8 cellular contexts compared by ENCODE assay signal in genomic region chr17:42387221-42387657, GRCh38. TPM values are rescaled to one million over a fixed set of nuclear protein-coding genes. Genes with fewer than 3 reads are reported as not detected.
DNase-seq lines count a peak whose midpoint lies in the region; ATAC-seq and TF ChIP-seq lines count a peak whose summit lies in the region.

No MANE protein-coding gene starts in this region.

- H3K27ac Mint-ChIP-seq in CD14-positive monocyte (peak overlapping the region; percentile 98 to 100 (median 100)), activated B cell treated with CpG ODN at 0.5 μM for 24 hours (peak overlapping the region; percentile 77)

- H3K27me3 ChIP-seq in KMS-11 (ENCODE audit: insufficient read depth, low read depth) (no peaks in the 10 kb centered on the region), gastroesophageal sphincter (no peaks in the 10 kb centered on the region)

- intact Hi-C loops in CD14-positive monocyte (cut with micrococcal nuclease) (loop anchor here in 1 of 2 donors (5.0 kb wide), 2 partner anchors 50 to 70 kb away; partner anchors contain the start of gene ATP6V0A1), activated B cell treated with CpG ODN at 0.5 μM for 24 hours (cut with micrococcal nuclease) (loop anchor here (5.0 to 10.0 kb wide), 3 partner anchors 65 to 602 kb away; partner anchors contain the start of genes JUP and KCNH4)

- WGBS in gastroesophageal sphincter (ENCODE audit: low coverage in 1 of 2), 2 donors = 0% methylated on average over 4 to 7 of the region's 7 CpGs

- H3K4me1 Mint-ChIP-seq in CD14-positive monocyte = peaks cover 46% of the 10 kb centered on the region
- H3K4me1 Mint-ChIP-seq in activated B cell treated with CpG ODN at 0.5 μM for 24 hours = peaks cover 50% of the 10 kb centered on the region

- TF ChIP-seq POLR2A in gastroesophageal sphincter (IDR thresholded peaks at IDR 0.05) = no peak

- H3K4me2 ChIP-seq in KMS-11 = peak overlapping the region; percentile 96

- ATAC-seq in activated B cell treated with CpG ODN at 0.5 μM for 24 hours (ENCODE audit: low read depth) = no peak
- ATAC-seq in gastroesophageal sphincter = no peak
- ATAC-seq in HG03097 (IDR thresholded peaks at IDR 0.05; ENCODE audit: low FRiP score, unreplicated experiment) = no peak

- H3K27me3 Mint-ChIP-seq in CD14-positive monocyte (ENCODE audit: low read depth in 3 of 3) (peaks cover 0 to 2% (median 2%) of the 10 kb centered on the region in 3 donors), activated B cell treated with CpG ODN at 0.5 μM for 24 hours (no peaks in the 10 kb centered on the region)

- H3K36me3 ChIP-seq in KMS-11 (ENCODE audit: insufficient read depth) (no peaks in the 10 kb centered on the region), gastroesophageal sphincter (no peaks in the 10 kb centered on the region)

- peak overlapping the region; percentile 26 for H3K4me3 ChIP-seq in KMS-11 (IDR thresholded peaks at IDR 0.05; ENCODE audit: insufficient read depth, low read depth, low read length)
- peak overlapping the region; percentile 77 to 85 for H3K4me3 ChIP-seq in gastroesophageal sphincter

- H3K9me3 Mint-ChIP-seq in CD14-positive monocyte (no peaks in the 10 kb centered on the region), activated B cell treated with CpG ODN at 0.5 μM for 24 hours (no peaks in the 10 kb centered on the region)

- H3K4me3 Mint-ChIP-seq in CD14-positive monocyte (peak overlapping the region; percentile 97 to 98), activated B cell treated with CpG ODN at 0.5 μM for 24 hours (peak overlapping the region; percentile 97)

- TF ChIP-seq CTCF in CD14-positive monocyte (IDR thresholded peaks at IDR 0.05) (no peak), KMS-11 (conservative IDR thresholded peaks at IDR 0.05; ENCODE audit: low read depth, low read length) (no peak), activated B cell treated with CpG ODN at 0.5 μM for 24 hours (IDR thresholded peaks at IDR 0.05) (no peak), gastroesophageal sphincter (IDR thresholded peaks at IDR 0.05) (no peak)

- CTCF ChIA-PET in activated B cell treated with CpG ODN at 0.5 μM for 24 hours (lab: Charles Lee) = no interaction called here

- H3K36me3 Mint-ChIP-seq in CD14-positive monocyte (peaks cover 2 to 7% of the 10 kb centered on the region in 2 donors), activated B cell treated with CpG ODN at 0.5 μM for 24 hours (ENCODE audit: low read depth) (peaks cover 23% of the 10 kb centered on the region)

- DNase-seq in CD14-positive monocyte (ENCODE audit: low spot score) = no peak
- DNase-seq in activated B cell treated with CpG ODN at 0.5 μM for 24 hours = no peak
- DNase-seq in renal cortical epithelial cell (ENCODE audit: low read depth) = peak; percentile 75
- DNase-seq in activated gamma-delta T cell treated with Interleukin-2 at 50 U/mL for 16 hours = no peak
- no peak for DNase-seq in GOT3 (lab: John Stamatoyannopoulos, UW)

- no peaks in the 10 kb centered on the region for H4K20me1 ChIP-seq in KMS-11 (ENCODE audit: insufficient read depth)

- no peaks in the 10 kb centered on the region for H3K9me3 ChIP-seq in gastroesophageal sphincter

- TF ChIP-seq EP300 in gastroesophageal sphincter (IDR thresholded peaks at IDR 0.05) = no peak

- H2AFZ ChIP-seq in KMS-11 (ENCODE audit: low read depth) = peak overlapping the region; percentile 70; the same call in 1 of the 2 replicates

- peak overlapping the region; percentile 66; the same call in 1 of the 2 replicates for H3K9ac ChIP-seq in KMS-11

- POLR2A ChIA-PET in activated B cell treated with CpG ODN at 0.5 μM for 24 hours (lab: Charles Lee) = interaction anchor here (0.8 to 3.2 kb wide), 4 partner anchors 11 to 99 kb away, joined by 3 to 102 read pairs (median 13); partner anchors contain the start of gene STAT5A

- peaks cover 23% of the 10 kb centered on the region for H3K4me1 ChIP-seq in KMS-11 (ENCODE audit: low read depth, poor library complexity, severe bottlenecking)
- H3K4me1 ChIP-seq in gastroesophageal sphincter = peaks cover 0 to 63% (median 14%) of the 10 kb centered on the region in 3 donors

- H3K27ac ChIP-seq in KMS-11 = no peak overlapping the region
- H3K27ac ChIP-seq in gastroesophageal sphincter = peak overlapping the region; percentile 94 to 100 (median 100)

- H3K79me2 ChIP-seq in KMS-11 (ENCODE audit: insufficient read depth, low read depth) = peaks cover 21% of the 10 kb centered on the region; the same call in 1 of the 2 replicates

RNA-seq across cellular contexts. Expression of gene STAT3, which starts 1.0 kb away (rescaled TPM):
- polyA plus RNA-seq in CD14-positive monocyte = 100 to 1,000 TPM; 110 to 155 TPM
- 211 and 233 TPM in 2 replicates for total RNA-seq in activated B cell treated with CpG ODN at 0.5 μM for 24 hours
- total RNA-seq in gastroesophageal sphincter = 100 to 1,000 TPM; 146 to 253 (median 205) TPM
- total RNA-seq in renal cortical epithelial cell = 118 and 270 TPM in 2 replicates

RNA-seq across cellular contexts. Expression of gene CAVIN1, which starts 35.8 kb away (rescaled TPM):
- not detected for polyA plus RNA-seq in CD14-positive monocyte
- total RNA-seq in activated B cell treated with CpG ODN at 0.5 μM for 24 hours (0.10 and 0.20 TPM in 2 replicates), gastroesophageal sphincter (1,000 to 10,000 TPM in 2 of 4 donors, 100 to 1,000 TPM in 2; 615 to 1,266 (median 897) TPM), renal cortical epithelial cell (256 and 383 TPM in 2 replicates)

Comparison
In these comparisons a context has a peak if more than half of its experiments do, and no peak if none do; other contexts are left out.
1. RNA of gene CAVIN1, which starts 35.8 kb away (total RNA-seq): 615 to 1,266 TPM in gastroesophageal sphincter and 256 to 383 TPM in renal cortical epithelial cell; 0.10 to 0.20 TPM in activated B cell treated with CpG ODN at 0.5 μM for 24 hours; every median in the first group is over 100 times any median in the second.